Comparison of ENCODE assay signal across 5 cellular contexts in the genomic region with DNA sequence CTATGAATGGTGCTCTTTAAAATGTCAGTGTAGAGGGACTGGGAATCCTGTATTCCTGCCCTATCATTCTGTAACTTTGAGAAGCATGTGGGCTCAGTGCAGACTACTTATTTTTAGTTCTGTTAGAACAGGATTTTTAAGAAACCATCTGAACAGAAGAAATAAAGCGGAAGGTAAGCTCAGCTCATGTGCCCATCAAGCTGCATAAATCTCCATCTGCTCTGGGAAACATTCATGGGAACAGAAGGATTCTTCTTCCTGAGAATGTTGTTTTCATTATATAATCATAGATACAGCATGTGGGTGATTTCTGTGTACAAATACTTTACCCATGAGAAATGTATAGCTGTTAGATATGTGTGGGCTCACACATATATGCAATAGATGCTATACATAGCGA.
"Had no signal": no experiment of that assay in that cellular context is flagged by ENCODE, and none has a peak within 500 bp of the region (broad histone marks: within the 10 kb centered on the region; RNA-seq: fewer than 3 reads in every experiment).

No MANE protein-coding gene starts in this region.

- H3K27ac Mint-ChIP-seq: H9 had no signal

- H3K27ac ChIP-seq: GM23248 had no signal

- DNase-seq: H9, HCEC 1CT, IMR-90 had no signal

- H3K4me3 ChIP-seq: GM23248, K562 had no signal

- H3K4me3 Mint-ChIP-seq: H9 had no signal

- H3K9me3 Mint-ChIP-seq: H9 had no signal
